ENCODE assay signal across 10 cellular contexts in the genomic region with DNA sequence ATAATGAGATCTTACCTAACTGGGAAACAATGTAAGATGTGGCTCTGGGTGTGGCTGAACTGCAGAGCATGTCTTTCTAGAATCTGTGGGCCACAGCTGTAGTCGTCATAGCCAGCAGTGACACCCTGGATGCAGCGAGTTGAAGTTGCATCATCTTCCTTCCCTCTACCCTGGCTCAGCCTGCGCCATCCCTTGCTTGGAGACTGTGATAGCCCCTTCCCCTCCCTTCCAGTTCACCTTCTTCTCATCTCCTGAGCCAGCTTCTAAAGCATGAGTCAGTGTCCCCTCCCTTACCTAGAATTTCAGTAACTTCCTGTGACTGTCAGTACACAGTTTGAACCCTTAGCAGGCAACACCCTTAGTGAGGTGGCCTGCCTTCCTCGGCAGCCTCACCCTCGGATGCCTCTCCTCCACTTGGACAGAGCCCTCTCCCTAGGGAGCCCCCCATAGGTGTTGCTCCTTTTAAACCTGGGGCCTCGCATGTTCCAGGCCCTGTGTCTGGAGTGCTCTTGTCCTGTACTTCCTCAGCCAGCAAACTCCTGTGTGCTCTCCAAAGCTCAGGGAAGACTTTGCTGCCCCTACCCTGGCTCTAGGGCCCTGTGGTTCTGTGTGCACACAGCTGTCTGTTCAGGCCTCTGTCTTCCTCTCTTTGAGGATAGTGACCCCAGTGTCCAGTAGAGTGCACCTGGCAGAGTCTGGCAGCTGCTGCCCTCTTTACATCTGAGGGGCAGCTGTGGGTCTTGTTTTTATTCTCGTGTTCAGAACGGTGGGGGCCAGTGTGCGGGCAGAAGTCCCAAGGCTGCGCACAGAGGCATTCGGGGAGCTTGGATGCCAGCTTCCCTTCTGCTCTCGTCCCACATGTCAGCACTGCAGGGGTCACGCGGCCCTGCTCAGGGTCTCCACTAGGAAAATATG. TPM values are rescaled to one million over a fixed set of nuclear protein-coding genes. Genes with fewer than 3 reads are reported as not detected.
DNase-seq lines count a peak whose midpoint lies in the region; ATAC-seq, FAIRE-seq and TF ChIP-seq lines count a peak whose summit lies in the region.
"Had no signal": no experiment of that assay in that cellular context is flagged by ENCODE, and none has a peak within 500 bp of the region (broad histone marks: within the 10 kb centered on the region; RNA-seq: fewer than 3 reads in every experiment).

No MANE protein-coding gene starts in this region.

- peak overlapping the region; percentile 81 for H3K27ac Mint-ChIP-seq in activated CD4-positive, alpha-beta memory T cell treated with anti-CD3 and anti-CD28 coated beads for 36 hours

- H3K36me3 ChIP-seq in upper lobe of right lung, result peaks cover 92% of the 10 kb centered on the region

- POLR2A ChIA-PET in activated CD4-positive, alpha-beta memory T cell treated with anti-CD3 and anti-CD28 coated beads for 36 hours (lab: Charles Lee), result interaction anchor here (0.7 to 0.8 kb wide), 2 partner anchors 44 to 100 kb away, joined by 3 read pairs; partner anchors contain the start of gene TADA2B

- H3K4me1 ChIP-seq in foreskin keratinocyte (peaks cover 16% of the 10 kb centered on the region), upper lobe of right lung (no peaks in the 10 kb centered on the region)

- ATAC-seq in foreskin keratinocyte, result peak; percentile 83
- peak; percentile 48 for ATAC-seq in upper lobe of right lung
- no peak for ATAC-seq in HG03342 (IDR thresholded peaks at IDR 0.05; ENCODE audit: unreplicated experiment)

- H3K9me3 Mint-ChIP-seq in activated CD4-positive, alpha-beta memory T cell treated with anti-CD3 and anti-CD28 coated beads for 36 hours, result no peaks in the 10 kb centered on the region

- no peak for TF ChIP-seq CTCF in foreskin keratinocyte (conservative IDR thresholded peaks at IDR 0.05)
- no peak for TF ChIP-seq CTCF in upper lobe of right lung (IDR thresholded peaks at IDR 0.05)

- peak; percentile 18 for DNase-seq in stimulated activated CD4-positive, alpha-beta T cell treated with anti-CD3 and anti-CD28 coated beads, Interleukin-15, amount 100 ng/mL, for 24 hours
- no peak for DNase-seq in stimulated activated CD4-positive, alpha-beta T cell treated with anti-CD3 and anti-CD28 coated beads, Interleukin-2, amount 100 ng/mL, for 48 hours
- DNase-seq in activated CD4-positive, alpha-beta memory T cell treated with anti-CD3 and anti-CD28 coated beads for 36 hours, result peak; percentile 70
- peak; percentile 85 to 93 for DNase-seq in foreskin keratinocyte
- DNase-seq in upper lobe of right lung, result no peak
- no peak for DNase-seq in NCI-H748 (lab: John Stamatoyannopoulos, UW; ENCODE audit: unreplicated experiment)
- no peak for DNase-seq in GM12891 (ENCODE audit: insufficient read length, low spot score)

- CTCF ChIA-PET in activated CD4-positive, alpha-beta memory T cell treated with anti-CD3 and anti-CD28 coated beads for 36 hours (lab: Charles Lee), result interaction anchor here (1.0 to 1.4 kb wide), 4 partner anchors 13 to 279 kb away, joined by 3 to 4 read pairs (median 4); no protein-coding TSS in a partner anchor

- peak overlapping the region; percentile 86 for H3K27ac ChIP-seq in foreskin keratinocyte
- no peak overlapping the region for H3K27ac ChIP-seq in upper lobe of right lung

- TF ChIP-seq POLR2A in GM12891 (IDR thresholded peaks at IDR 0.05; ENCODE audit: low read depth, low read length), result no peak

- no peaks in the 10 kb centered on the region for H3K27me3 ChIP-seq in foreskin keratinocyte
- no peaks in the 10 kb centered on the region for H3K27me3 ChIP-seq in upper lobe of right lung
- H3K27me3 ChIP-seq: BLaER1 treated with 17β-estradiol and CSF1 and Interleukin-3, amounts not matched to agents 10 nM and 100 nM had no signal

- FAIRE-seq in GM12891 (lab: Jason Lieb, UNC), result no peak

- intact Hi-C loops in activated CD4-positive, alpha-beta memory T cell treated with anti-CD3 and anti-CD28 coated beads for 36 hours (cut with micrococcal nuclease), result no loop called here
- intact Hi-C loops in upper lobe of right lung (cut with DNase I), result no loop called here

- no peak overlapping the region for H3K4me3 ChIP-seq in upper lobe of right lung
- H3K4me3 ChIP-seq: BLaER1 treated with 17β-estradiol and CSF1 and Interleukin-3, amounts not matched to agents 10 nM and 100 nM; lung had no signal

- H3K4me3 Mint-ChIP-seq in activated CD4-positive, alpha-beta memory T cell treated with anti-CD3 and anti-CD28 coated beads for 36 hours, result no peak overlapping the region

- no peaks in the 10 kb centered on the region for H3K27me3 Mint-ChIP-seq in activated CD4-positive, alpha-beta memory T cell treated with anti-CD3 and anti-CD28 coated beads for 36 hours

- H3K4me1 Mint-ChIP-seq in activated CD4-positive, alpha-beta memory T cell treated with anti-CD3 and anti-CD28 coated beads for 36 hours (ENCODE audit: low read depth), result peaks cover 16% of the 10 kb centered on the region

- H3K9me3 ChIP-seq in upper lobe of right lung, result no peaks in the 10 kb centered on the region
- H3K9me3 ChIP-seq: BLaER1 treated with 17β-estradiol and CSF1 and Interleukin-3, amounts not matched to agents 10 nM and 100 nM had no signal

- peaks cover 49% of the 10 kb centered on the region for H3K36me3 Mint-ChIP-seq in activated CD4-positive, alpha-beta memory T cell treated with anti-CD3 and anti-CD28 coated beads for 36 hours

TF ChIP-seq in GM12891, 5 proteins besides CTCF, POLR2A, EP300 and RAD21:
- no peak for TF ChIP-seq TAF1 (IDR thresholded peaks at IDR 0.05; ENCODE audit: low read depth, low read length)
- no peak for TF ChIP-seq PAX5 (IDR thresholded peaks at IDR 0.05; ENCODE audit: insufficient read depth, low read length, severe bottlenecking)
- TF ChIP-seq POLR2AphosphoS5 (IDR thresholded peaks at IDR 0.05; ENCODE audit: low read depth, low read length), result no peak
- TF ChIP-seq POU2F2 (IDR thresholded peaks at IDR 0.05; ENCODE audit: low read depth, low read length), result no peak
- TF ChIP-seq SPI1 (IDR thresholded peaks at IDR 0.05; ENCODE audit: low read depth, low read length), result no peak

RNA-seq across cellular contexts. Expression of gene TADA2B, which starts 43.7 kb away (rescaled TPM):
- total RNA-seq in activated CD4-positive, alpha-beta memory T cell treated with anti-CD3 and anti-CD28 coated beads for 36 hours, result 10 to 100 TPM; 10.8 to 11.5 TPM
- total RNA-seq in foreskin keratinocyte, result 10.0 and 11.0 TPM in 2 replicates
- polyA plus RNA-seq in foreskin keratinocyte, result 5.1 and 5.5 TPM in 2 replicates
- 23.2 TPM for total RNA-seq in upper lobe of right lung
- polyA plus RNA-seq in GM12891 (2012; ENCODE audit: low read depth, missing spikeins), result 5.1 TPM

Comparison
In these comparisons a context has a peak if more than half of its experiments do, and no peak if none do; other contexts are left out.
1. DNase-seq: peak in stimulated activated CD4-positive, alpha-beta T cell treated with anti-CD3 and anti-CD28 coated beads, Interleukin-15, amount 100 ng/mL, for 24 hours (single experiment), activated CD4-positive, alpha-beta memory T cell treated with anti-CD3 and anti-CD28 coated beads for 36 hours (single experiment) and foreskin keratinocyte (2 of 2); none in stimulated activated CD4-positive, alpha-beta T cell treated with anti-CD3 and anti-CD28 coated beads, Interleukin-2, amount 100 ng/mL, for 48 hours (0 of 2), upper lobe of right lung (single experiment), NCI-H748 (single experiment) and GM12891 (single experiment).